In the genomic region with DNA sequence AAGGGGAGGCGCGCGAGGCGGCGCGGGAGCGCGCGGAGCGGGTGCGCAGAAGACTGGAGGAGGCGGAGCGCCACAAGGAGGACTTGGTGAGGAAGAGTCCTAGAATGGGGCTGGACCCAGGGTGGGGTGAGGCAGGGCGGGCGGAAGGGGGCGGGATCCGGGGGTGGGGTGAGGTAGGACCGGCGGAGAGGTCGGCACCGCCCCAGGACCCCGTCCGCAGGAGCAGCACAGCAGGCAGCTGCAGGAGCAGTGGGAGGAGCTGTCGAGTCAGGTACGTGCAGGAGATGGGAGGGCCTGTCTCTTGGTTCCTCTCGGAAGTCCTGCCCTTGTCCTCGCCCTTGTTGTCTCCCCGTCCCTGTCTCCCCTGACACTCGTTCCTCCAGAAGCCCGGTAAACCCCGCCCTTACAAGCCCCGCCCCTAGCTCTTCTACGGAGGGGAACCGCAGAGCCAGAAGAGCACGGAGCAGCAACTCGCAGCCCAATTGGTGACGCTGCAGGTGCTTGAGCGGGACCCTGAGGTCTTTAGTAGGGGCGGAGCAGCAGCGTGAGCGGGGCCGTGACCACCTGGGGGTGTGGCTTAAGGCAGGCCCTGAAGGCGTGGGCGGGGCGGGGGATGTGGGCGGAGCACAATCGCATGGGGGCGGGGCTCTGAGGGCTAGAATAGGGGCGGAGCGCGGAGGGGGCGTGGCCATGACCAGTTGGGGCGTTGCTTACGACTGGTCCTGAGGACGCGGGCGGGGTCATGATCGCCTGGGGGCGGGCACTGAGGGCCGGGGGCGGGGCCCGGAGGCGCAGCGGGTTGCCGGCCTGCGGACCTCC, we compare ENCODE assay signal across 8 cellular contexts. TPM values are rescaled to one million over a fixed set of nuclear protein-coding genes. Genes with fewer than 3 reads are reported as not detected.
DNase-seq lines count a peak whose midpoint lies in the region; ATAC-seq and TF ChIP-seq lines count a peak whose summit lies in the region.
"Not testable (repeated sequence)": the region's sequence is repeated elsewhere in the genome, so short reads cannot be mapped to it uniquely, and the experiment has no call there.

No MANE protein-coding gene starts in this region.

- not testable (repeated sequence) for H3K27me3 ChIP-seq in adipocyte (replicated peaks; ENCODE audit: control insufficient read depth, insufficient read depth, low read length); cardiac muscle cell

- not testable (repeated sequence) for H3K4me1 ChIP-seq in adipocyte (ENCODE audit: control insufficient read depth, insufficient read depth, low read length); cardiac muscle cell (ENCODE audit: low read depth)

- H3K27ac Mint-ChIP-seq in osteocyte (ENCODE audit: unreplicated experiment), result not testable (repeated sequence)

- not testable (repeated sequence) for TF ChIP-seq CTCF in cardiac muscle cell (IDR thresholded peaks at IDR 0.05; ENCODE audit: low read depth, low read length); osteocyte (IDR thresholded peaks at IDR 0.05)

- not testable (repeated sequence) for H3K4me1 Mint-ChIP-seq in osteocyte (ENCODE audit: unreplicated experiment)

- not testable (repeated sequence) for H3K27me3 Mint-ChIP-seq in osteocyte (ENCODE audit: unreplicated experiment)

- not testable (repeated sequence) for H3K36me3 Mint-ChIP-seq in osteocyte (ENCODE audit: unreplicated experiment)

- H3K36me3 ChIP-seq in adipocyte (ENCODE audit: control insufficient read depth, insufficient read depth, low read length, severe bottlenecking); cardiac muscle cell: not testable (repeated sequence)

- not testable (repeated sequence) for H3K9me3 Mint-ChIP-seq in osteocyte (ENCODE audit: unreplicated experiment)

- H3K9me3 ChIP-seq in adipocyte (ENCODE audit: control insufficient read depth, low read length); cardiac muscle cell (ENCODE audit: low read depth): not testable (repeated sequence)

- not testable (repeated sequence) for H3K27ac ChIP-seq in cardiac muscle cell

- H3K4me3 ChIP-seq in adipocyte (ENCODE audit: low read length), result not testable (repeated sequence)
- H3K4me3 ChIP-seq in cardiac muscle cell, result peak overlapping the region; percentile 18

- ATAC-seq in GM21825 (IDR thresholded peaks at IDR 0.05; ENCODE audit: unreplicated experiment) (peak; percentile 68), HG03558 (IDR thresholded peaks at IDR 0.05; ENCODE audit: extremely low read depth, unreplicated experiment) (peak; percentile 34)
- ATAC-seq in activated CD4-positive, CD25-positive, alpha-beta regulatory T cell treated with anti-CD3 and anti-CD28 coated beads, Interleukin-2, amount 50 U/mL, for 24 hours, result peak; percentile 80 to 81

- DNase-seq in EH (ENCODE audit: low read depth), result peak; percentile 88
- peak; percentile 65 for DNase-seq in adipocyte (ENCODE audit: low read depth)
- peak; percentile 68 to 86 for DNase-seq in cardiac muscle cell (ENCODE audit: low read depth in 1 of 2, low spot score in 1 of 2)
- peak; percentile 90 for DNase-seq in osteocyte (ENCODE audit: extremely low spot score, unreplicated experiment)
- peak; percentile 97 for DNase-seq in stimulated activated CD8-positive, alpha-beta memory T cell treated with anti-CD3 and anti-CD28 coated beads, Interleukin-4, amount 100 ng/mL, for 48 hours

- not testable (repeated sequence) for H3K9ac ChIP-seq in adipocyte (ENCODE audit: low read length)

- not testable (repeated sequence) for H3K4me3 Mint-ChIP-seq in osteocyte (ENCODE audit: unreplicated experiment)

RNA-seq across cellular contexts. Expression of gene TMEM191B, which starts 1.2 kb away (rescaled TPM):
- total RNA-seq in cardiac muscle cell (8.1 and 14.3 TPM in 2 replicates), osteocyte (0.70 TPM in 1 of 2 replicates, not detected in the other)
- 19.2 and 24.2 TPM in 2 replicates for polyA plus RNA-seq in cardiac muscle cell

RNA-seq across cellular contexts. Expression of gene GGTLC3, which starts 10.8 kb away (rescaled TPM):
- total RNA-seq in cardiac muscle cell, result 1.2 TPM in 2 replicates
- polyA plus RNA-seq in cardiac muscle cell, result 2.2 and 5.9 TPM in 2 replicates
- total RNA-seq in osteocyte, result not detected in 2 replicates
